Comparison of ENCODE assay signal across 8 cellular contexts in genomic region chr16:58026139-58026704, GRCh38. TPM values are rescaled to one million over a fixed set of nuclear protein-coding genes. Genes with fewer than 3 reads are reported as not detected.
DNase-seq lines count a peak whose midpoint lies in the region; ATAC-seq, FAIRE-seq and TF ChIP-seq lines count a peak whose summit lies in the region.

No MANE protein-coding gene starts in this region.

- no peaks in the 10 kb centered on the region for H3K9me1 ChIP-seq in keratinocyte (ENCODE audit: control insufficient read depth, extremely low read depth, insufficient read depth, low read length)

- peaks cover 46 to 49% of the 10 kb centered on the region in 2 donors for H3K27me3 Mint-ChIP-seq in stimulated activated naive B cell treated with anti-CD40 and anti-IgM and Interleukin-4, amounts not matched to agents 10 μg/mL and 1 μg/mL and 100 μg/mL, for 72 hours

- FAIRE-seq in keratinocyte (lab: Jason Lieb, UNC): no peak
- FAIRE-seq in GM12892 (lab: Jason Lieb, UNC): no peak

- no peak overlapping the region for H3K27ac Mint-ChIP-seq in stimulated activated naive B cell treated with anti-CD40 and anti-IgM and Interleukin-4, amounts not matched to agents 10 μg/mL and 1 μg/mL and 100 μg/mL, for 72 hours

- H3K4me3 Mint-ChIP-seq in stimulated activated naive B cell treated with anti-CD40 and anti-IgM and Interleukin-4, amounts not matched to agents 10 μg/mL and 1 μg/mL and 100 μg/mL, for 72 hours: peak overlapping the region; percentile 46 to 67

- H3K4me1 Mint-ChIP-seq in stimulated activated naive B cell treated with anti-CD40 and anti-IgM and Interleukin-4, amounts not matched to agents 10 μg/mL and 1 μg/mL and 100 μg/mL, for 72 hours: peaks cover 9 to 11% of the 10 kb centered on the region in 2 donors

- H3K4me1 ChIP-seq in NT2/D1 (ENCODE audit: insufficient read depth, insufficient read length) (peaks cover 24% of the 10 kb centered on the region), keratinocyte (ENCODE audit: control insufficient read depth, extremely low read depth, insufficient read depth, low read length) (peaks cover 33% of the 10 kb centered on the region)

- DNase-seq in AG20443 (ENCODE audit: low spot score) (peak; percentile 80), NT2/D1 (ENCODE audit: low read depth, low spot score) (no peak), T47D (ENCODE audit: low read depth in 1 of 2, low spot score in 1 of 2) (peak; percentile 38 to 49), keratinocyte (ENCODE audit: low read depth, low spot score) (no peak), GM12892 (ENCODE audit: insufficient read length) (no peak)
- DNase-seq in stimulated activated naive B cell treated with anti-CD40 and anti-IgM and Interleukin-4, amounts not matched to agents 10 μg/mL and 1 μg/mL and 100 μg/mL, for 72 hours: no peak

- TF ChIP-seq POLR2A in GM12892 (IDR thresholded peaks at IDR 0.05; ENCODE audit: low read depth, low read length): no peak

- no peaks in the 10 kb centered on the region for H3K9me3 Mint-ChIP-seq in stimulated activated naive B cell treated with anti-CD40 and anti-IgM and Interleukin-4, amounts not matched to agents 10 μg/mL and 1 μg/mL and 100 μg/mL, for 72 hours

- H3K79me2 ChIP-seq in keratinocyte (ENCODE audit: control insufficient read depth, insufficient read depth, low read length): no peaks in the 10 kb centered on the region

- peaks cover 3% of the 10 kb centered on the region in 2 donors for H3K36me3 Mint-ChIP-seq in stimulated activated naive B cell treated with anti-CD40 and anti-IgM and Interleukin-4, amounts not matched to agents 10 μg/mL and 1 μg/mL and 100 μg/mL, for 72 hours

- peaks cover 3% of the 10 kb centered on the region for H4K20me1 ChIP-seq in keratinocyte (ENCODE audit: control insufficient read depth, extremely low read depth, insufficient read depth, low read length)

- H3K4me3 ChIP-seq in NT2/D1 (ENCODE audit: insufficient read length, low read depth) (peak overlapping the region; percentile 95), keratinocyte (ENCODE audit: control insufficient read depth in 2 of 3, extremely low read depth in 1 of 3, insufficient read depth in 2 of 3, low read depth in 1 of 3, low read length in 3 of 3) (peak overlapping the region; percentile 58 to 72 (median 69))

- ATAC-seq in GM19328 (IDR thresholded peaks at IDR 0.05; ENCODE audit: unreplicated experiment) (peak; percentile 15), HG03196 (IDR thresholded peaks at IDR 0.05; ENCODE audit: unreplicated experiment) (no peak)
- peak; percentile 19 to 20 for ATAC-seq in stimulated activated naive B cell treated with anti-CD40 and anti-IgM and Interleukin-4, amounts not matched to agents 10 μg/mL and 1 μg/mL and 100 μg/mL, for 72 hours (replicated peaks)

- in situ Hi-C loops in T47D (cut with HindIII; ENCODE audit: low pct_unique_long_range_greater_than_20kb, low sequenced_read_pairs): no loop called here

- H3K4me2 ChIP-seq in keratinocyte (ENCODE audit: control insufficient read depth, extremely low read depth, insufficient read depth, low read depth, low read length): peak overlapping the region; percentile 91

- TF ChIP-seq CTCF in keratinocyte (optimal IDR thresholded peaks at IDR 0.05 in 1 of 3, IDR thresholded peaks at IDR 0.05 in 1 of 3, conservative IDR thresholded peaks at IDR 0.05 in 1 of 3; ENCODE audit: extremely low read depth in 1 of 3, insufficient read depth in 2 of 3, low read length in 3 of 3): no peak

- H3K27me3 ChIP-seq in NT2/D1 (ENCODE audit: insufficient read depth, insufficient read length): peaks cover 15% of the 10 kb centered on the region
- H3K27me3 ChIP-seq in keratinocyte (ENCODE audit: control insufficient read depth, extremely low read depth, insufficient read depth, low read length): no peaks in the 10 kb centered on the region

- no peak overlapping the region for H3K27ac ChIP-seq in keratinocyte (ENCODE audit: control insufficient read depth, insufficient read depth, low read length)

- dilution Hi-C loops in keratinocyte (cut with MboI; ENCODE audit: extremely low pct_ligation_motif_present, low sequenced_read_pairs): no loop called here

- H3K9me3 ChIP-seq in NT2/D1 (ENCODE audit: insufficient read depth, low read length) (no peaks in the 10 kb centered on the region), keratinocyte (ENCODE audit: control insufficient read depth, low read depth, low read length) (no peaks in the 10 kb centered on the region)

- peak overlapping the region; percentile 97 for H3K9ac ChIP-seq in NT2/D1 (ENCODE audit: insufficient read length, low read depth)
- H3K9ac ChIP-seq in keratinocyte (ENCODE audit: control insufficient read depth, extremely low read depth, insufficient read depth, low read length): peak overlapping the region; percentile 69

- peak overlapping the region; percentile 80 for H2AFZ ChIP-seq in keratinocyte (ENCODE audit: control insufficient read depth, low read length)

- H3K36me3 ChIP-seq in NT2/D1 (ENCODE audit: insufficient read depth, insufficient read length, low read length) (peaks cover 29% of the 10 kb centered on the region), keratinocyte (ENCODE audit: control insufficient read depth in 2 of 2, extremely low read depth in 1 of 2, insufficient read depth in 2 of 2, low read length in 2 of 2) (no peaks in the 10 kb centered on the region)

RNA-seq across cellular contexts. Expression of gene MMP15, which starts 0.7 kb away (rescaled TPM):
- 3.7 to 7.2 TPM (median 5.6 TPM) in 3 replicates for polyA plus RNA-seq in keratinocyte
- polyA plus RNA-seq in keratinocyte (2011; ENCODE audit: low read depth): 1.4 TPM
- 2.8 and 5.2 TPM in 2 replicates for polyA plus RNA-seq in keratinocyte (2011; cell fraction: cytosol; rRNA removed)
- polyA plus RNA-seq in keratinocyte (2011; cell fraction: nucleus; rRNA removed): 15.0 and 19.3 TPM in 2 replicates
- polyA plus RNA-seq in keratinocyte (2012; ENCODE audit: low replicate concordance): 7.5 and 9.9 TPM in 2 replicates
- polyA minus RNA-seq in keratinocyte: 5.7 to 15.0 TPM (median 6.5 TPM) in 3 replicates
- 15.9 TPM for polyA minus RNA-seq in keratinocyte (2011; cell fraction: cytosol; rRNA and poly(A)+ RNA removed)
- polyA minus RNA-seq in keratinocyte (2011; cell fraction: nucleus; rRNA and poly(A)+ RNA removed): 26.8 and 29.5 TPM in 2 replicates
- polyA plus RNA-seq in GM12892 (2012; ENCODE audit: missing spikeins): not detected

RNA-seq across cellular contexts. Expression of gene USB1, which starts 25.0 kb away (rescaled TPM):
- 63.5 to 88.7 TPM (median 75.9 TPM) in 3 replicates for polyA plus RNA-seq in keratinocyte
- polyA plus RNA-seq in keratinocyte (2011; ENCODE audit: low read depth): 6.9 TPM
- 73.2 and 93.1 TPM in 2 replicates for polyA plus RNA-seq in keratinocyte (2011; cell fraction: cytosol; rRNA removed)
- 79.9 and 94.3 TPM in 2 replicates for polyA plus RNA-seq in keratinocyte (2011; cell fraction: nucleus; rRNA removed)
- polyA plus RNA-seq in keratinocyte (2012; ENCODE audit: low replicate concordance): 24.5 and 91.8 TPM in 2 replicates
- polyA minus RNA-seq in keratinocyte: 91.3 to 211 TPM (median 91.5 TPM) in 3 replicates
- polyA minus RNA-seq in keratinocyte (2011; cell fraction: cytosol; rRNA and poly(A)+ RNA removed): 151 TPM
- polyA minus RNA-seq in keratinocyte (2011; cell fraction: nucleus; rRNA and poly(A)+ RNA removed): 32.8 and 36.8 TPM in 2 replicates
- 15.5 TPM for polyA plus RNA-seq in GM12892 (2012; ENCODE audit: missing spikeins)

RNA-seq across cellular contexts. Expression of gene ZNF319, which starts 25.8 kb away (rescaled TPM):
- polyA plus RNA-seq in keratinocyte: 3.3 to 6.9 TPM (median 4.5 TPM) in 3 replicates
- polyA plus RNA-seq in keratinocyte (2011; ENCODE audit: low read depth): 0.55 TPM
- polyA plus RNA-seq in keratinocyte (2011; cell fraction: cytosol; rRNA removed): 4.9 and 7.7 TPM in 2 replicates
- polyA plus RNA-seq in keratinocyte (2011; cell fraction: nucleus; rRNA removed): 9.8 and 13.4 TPM in 2 replicates
- 3.4 and 4.7 TPM in 2 replicates for polyA plus RNA-seq in keratinocyte (2012; ENCODE audit: low replicate concordance)
- polyA minus RNA-seq in keratinocyte: 3.5 to 10.7 TPM (median 8.2 TPM) in 3 replicates
- polyA minus RNA-seq in keratinocyte (2011; cell fraction: cytosol; rRNA and poly(A)+ RNA removed): 10.2 TPM
- 7.5 and 8.6 TPM in 2 replicates for polyA minus RNA-seq in keratinocyte (2011; cell fraction: nucleus; rRNA and poly(A)+ RNA removed)
- 1.4 TPM for polyA plus RNA-seq in GM12892 (2012; ENCODE audit: missing spikeins)

RNA-seq across cellular contexts. Expression of gene CNGB1, which starts 55.3 kb away (rescaled TPM):
- polyA plus RNA-seq in keratinocyte: 0.07 to 0.22 TPM (median 0.08 TPM) in 3 replicates
- polyA plus RNA-seq in keratinocyte (2011; ENCODE audit: low read depth): 0.40 TPM
- polyA plus RNA-seq in keratinocyte (2011; cell fraction: cytosol; rRNA removed): 0.06 and 0.12 TPM in 2 replicates
- 0.27 and 0.28 TPM in 2 replicates for polyA plus RNA-seq in keratinocyte (2011; cell fraction: nucleus; rRNA removed)
- polyA plus RNA-seq in keratinocyte (2012; ENCODE audit: low replicate concordance): 0.28 and 0.32 TPM in 2 replicates
- polyA minus RNA-seq in keratinocyte: 0.20 to 0.35 TPM in 2 of 3 replicates, not detected in the other
- not detected for polyA minus RNA-seq in keratinocyte (2011; cell fraction: cytosol; rRNA and poly(A)+ RNA removed)
- polyA minus RNA-seq in keratinocyte (2011; cell fraction: nucleus; rRNA and poly(A)+ RNA removed): 0.16 and 1.8 TPM in 2 replicates
- polyA plus RNA-seq in GM12892 (2012; ENCODE audit: missing spikeins): not detected

Comparison
In these comparisons a context has a peak if more than half of its experiments do, and no peak if none do; other contexts are left out.
1. DNase-seq: peak in AG20443 (single experiment) and T47D (2 of 2); none in NT2/D1 (single experiment), keratinocyte (single experiment), stimulated activated naive B cell treated with anti-CD40 and anti-IgM and Interleukin-4, amounts not matched to agents 10 μg/mL and 1 μg/mL and 100 μg/mL, for 72 hours (single experiment) and GM12892 (single experiment).